ENCODE assay signal across 12 cellular contexts in the genomic region with DNA sequence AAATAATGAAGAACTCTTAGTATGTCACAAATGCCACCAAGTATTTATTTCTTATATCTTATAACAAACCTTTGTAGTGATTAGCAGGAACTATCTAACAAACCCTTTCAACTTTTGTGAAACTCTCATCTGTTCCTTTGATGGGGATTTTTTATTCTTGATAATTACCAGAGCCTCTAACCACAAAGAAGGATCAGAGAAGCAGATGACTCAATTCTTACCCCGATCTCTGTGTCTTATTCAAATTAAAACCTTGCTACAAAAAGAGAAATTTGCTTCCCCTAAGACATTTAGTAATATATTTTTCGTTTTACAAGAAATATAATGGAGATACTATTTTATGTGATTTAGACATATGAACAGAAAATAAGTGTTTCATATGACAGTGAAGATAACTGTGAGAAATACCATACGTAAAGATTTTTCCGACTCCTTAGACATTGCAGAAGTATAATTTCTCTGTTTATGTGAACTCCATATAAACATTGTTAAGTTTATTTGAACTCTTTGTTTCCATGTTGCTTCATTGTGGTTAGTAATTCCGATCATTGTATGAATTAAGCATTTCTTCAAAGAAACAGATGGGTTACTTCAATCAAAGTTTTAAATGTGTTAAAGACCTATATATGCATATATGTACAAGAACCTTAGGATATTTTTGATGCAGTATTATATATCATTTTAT.
DNase-seq lines count a peak whose midpoint lies in the region; ATAC-seq, FAIRE-seq and TF ChIP-seq lines count a peak whose summit lies in the region.
"Had no signal": no experiment of that assay in that cellular context is flagged by ENCODE, and none has a peak within 500 bp of the region (broad histone marks: within the 10 kb centered on the region; RNA-seq: fewer than 3 reads in every experiment).

No MANE protein-coding gene starts in this region.

- no peaks in the 10 kb centered on the region for H3K36me3 Mint-ChIP-seq in central memory CD8-positive, alpha-beta T cell (ENCODE audit: insufficient read depth)

- H3K27me3 ChIP-seq in gastrocnemius medialis (no peaks in the 10 kb centered on the region), heart right ventricle (no peaks in the 10 kb centered on the region)
- H3K27me3 ChIP-seq: colonic mucosa, left lung had no signal

- H3K36me3 ChIP-seq in gastrocnemius medialis (no peaks in the 10 kb centered on the region), heart right ventricle (no peaks in the 10 kb centered on the region)
- H3K36me3 ChIP-seq: colonic mucosa, left lung, WERI-Rb-1 had no signal

- FAIRE-seq in GM12892 (lab: Jason Lieb, UNC) = no peak
- FAIRE-seq in H54 (lab: Jason Lieb, UNC) = no peak

- peaks cover 5% of the 10 kb centered on the region for H3K4me1 Mint-ChIP-seq in central memory CD8-positive, alpha-beta T cell

- no peak overlapping the region for H3K4me3 Mint-ChIP-seq in central memory CD8-positive, alpha-beta T cell

- ATAC-seq in GM19468 (IDR thresholded peaks at IDR 0.05; ENCODE audit: extremely low read depth, unreplicated experiment) (peak; percentile 89), HG03108 (IDR thresholded peaks at IDR 0.05; ENCODE audit: unreplicated experiment) (peak; percentile 87), gastrocnemius medialis (no peak), heart right ventricle (no peak)
- peak; percentile 54 for ATAC-seq in central memory CD8-positive, alpha-beta T cell (replicated peaks; ENCODE audit: extremely low read depth, poor library complexity, severe bottlenecking)
- ATAC-seq: left lung had no signal

- peaks cover 14% of the 10 kb centered on the region for H3K27me3 Mint-ChIP-seq in central memory CD8-positive, alpha-beta T cell

- TF ChIP-seq POLR2A in GM12892 (IDR thresholded peaks at IDR 0.05; ENCODE audit: low read depth, low read length) (no peak), H54 (IDR thresholded peaks at IDR 0.05; ENCODE audit: low read depth, low read length) (no peak), gastrocnemius medialis (IDR thresholded peaks at IDR 0.05) (no peak)

- intact Hi-C loops in gastrocnemius medialis (cut with DNase I; ENCODE audit: low total_unique reads) (no loop called here), heart right ventricle (cut with DNase I) (no loop called here)

- in situ Hi-C loops in gastrocnemius medialis (cut with MboI; ENCODE audit: low sequenced_read_pairs in 4 of 4) = no loop called here

- H3K4me1 ChIP-seq in gastrocnemius medialis = no peaks in the 10 kb centered on the region
- H3K4me1 ChIP-seq in heart right ventricle = no peaks in the 10 kb centered on the region
- H3K4me1 ChIP-seq: colonic mucosa, left lung had no signal

- DNase-seq in GM12892 (ENCODE audit: insufficient read length) (peak; percentile 3), dermis blood vessel endothelial cell (no peak), H54 (ENCODE audit: insufficient read length, low spot score) (no peak), gastrocnemius medialis (no peak), heart right ventricle (no peak)
- DNase-seq in central memory CD8-positive, alpha-beta T cell (ENCODE audit: low spot score in 2 of 2) = no peak
- DNase-seq: colonic mucosa, left lung, NCI-H1417 treated with DMSO at 0.1 percent for 48 hours, WERI-Rb-1 had no signal

- no peaks in the 10 kb centered on the region for H3K9me3 ChIP-seq in gastrocnemius medialis
- no peaks in the 10 kb centered on the region for H3K9me3 ChIP-seq in heart right ventricle
- H3K9me3 ChIP-seq: colonic mucosa, left lung had no signal

- H3K27ac Mint-ChIP-seq in central memory CD8-positive, alpha-beta T cell (ENCODE audit: low read depth) = no peak overlapping the region

- H3K27ac ChIP-seq in gastrocnemius medialis (no peak overlapping the region), heart right ventricle (no peak overlapping the region)
- H3K27ac ChIP-seq: colonic mucosa, left lung, WERI-Rb-1 had no signal

- 71 to 77% methylated on average over 5 of the region's 5 CpGs for WGBS in heart right ventricle, 2 donors

- no peaks in the 10 kb centered on the region for H3K9me3 Mint-ChIP-seq in central memory CD8-positive, alpha-beta T cell

- H3K4me3 ChIP-seq in gastrocnemius medialis (no peak overlapping the region), heart right ventricle (no peak overlapping the region)
- H3K4me3 ChIP-seq: colonic mucosa, left lung had no signal

- TF ChIP-seq CTCF in gastrocnemius medialis (IDR thresholded peaks at IDR 0.05 in 4 of 5, conservative IDR thresholded peaks at IDR 0.05 in 1 of 5) = no peak
- TF ChIP-seq CTCF in heart right ventricle (IDR thresholded peaks at IDR 0.05) = no peak

Comparison
In these comparisons a context has a peak if more than half of its experiments do, and no peak if none do; other contexts are left out.
1. ATAC-seq: peak in GM19468 (single experiment), HG03108 (single experiment) and central memory CD8-positive, alpha-beta T cell (single experiment); none in gastrocnemius medialis (0 of 2) and heart right ventricle (0 of 8).